Comparison of ENCODE assay signal across 1 cellular context in genomic region chr20:62739067-62739466, GRCh38.
TF ChIP-seq lines count a peak whose summit lies in the region.

No MANE protein-coding gene starts in this region.

TF ChIP-seq in GM12878, 131 proteins besides CTCF, POLR2A, EP300 and RAD21 (continued from another document):
- TF ChIP-seq BCL3 (IDR thresholded peaks at IDR 0.05; ENCODE audit: borderline replicate concordance, insufficient read depth, low read depth, low read length, poor library complexity, severe bottlenecking) (no peak), TCF12 (IDR thresholded peaks at IDR 0.05; ENCODE audit: low read depth, low read length) (no peak), BHLHE40 (IDR thresholded peaks at IDR 0.05; ENCODE audit: borderline replicate concordance in 1 of 2, low read depth in 2 of 2, low read length in 1 of 2) (no peak), CREB1 (IDR thresholded peaks at IDR 0.05; ENCODE audit: low read depth) (no peak), CEBPB (IDR thresholded peaks at IDR 0.05; ENCODE audit: borderline replicate concordance in 1 of 2, low read depth in 2 of 2, low read length in 2 of 2) (no peak), MXI1 (IDR thresholded peaks at IDR 0.05; ENCODE audit: low read depth, low read length) (no peak), CEBPZ (IDR thresholded peaks at IDR 0.05; ENCODE audit: low read depth, low read length) (no peak), REST (IDR thresholded peaks at IDR 0.05; ENCODE audit: low read depth, low read length) (no peak), MYB (IDR thresholded peaks at IDR 0.05; ENCODE audit: borderline replicate concordance, low read depth, low read length) (no peak), ZBTB4 (CRISPR knock-in tag; IDR thresholded peaks at IDR 0.05) (no peak), CBFB (IDR thresholded peaks at IDR 0.05; ENCODE audit: low read depth) (no peak), SUPT20H (IDR thresholded peaks at IDR 0.05; ENCODE audit: borderline replicate concordance, control insufficient read depth, low read depth, low read length) (no peak), POLR2AphosphoS2 (IDR thresholded peaks at IDR 0.05; ENCODE audit: low read depth, low read length) (no peak)
